Comparison of ENCODE assay signal across 8 cellular contexts in genomic region chr19:2167896-2168618, GRCh38. TPM values are rescaled to one million over a fixed set of nuclear protein-coding genes. Genes with fewer than 3 reads are reported as not detected.
A peak's percentile ranks its signal among the peaks of the same experiment; 100 is the strongest.
DNase-seq lines count a peak whose midpoint lies in the region; TF ChIP-seq lines count a peak whose summit lies in the region.

No MANE protein-coding gene starts in this region.

- H3K9me3 Mint-ChIP-seq in T-helper 1 cell treated with Interleukin-12 subunit alpha and Interleukin-12 subunit beta and Interleukin-4 antibody, amounts not matched to agents 30 μg/mL and 1 μg/mL, for 36 hours, result no peaks in the 10 kb centered on the region

- H3K4me3 ChIP-seq in Loucy (ENCODE audit: low read length, poor library complexity, severe bottlenecking) (peak overlapping the region; percentile 52), suprapubic skin (peak overlapping the region; percentile 34)

- no peak overlapping the region for H2AFZ ChIP-seq in Loucy (ENCODE audit: low read length)

- H3K4me2 ChIP-seq in Loucy (ENCODE audit: low read depth, low read length, poor library complexity, severe bottlenecking), result peak overlapping the region; percentile 98

- DNase-seq in T-helper 1 cell (no peak), suprapubic skin (ENCODE audit: low spot score in 2 of 2) (no peak), DMS79 treated with DMSO at 0.1 percent for 48 hours (lab: John Stamatoyannopoulos, UW) (no peak), NCI-H128 (lab: John Stamatoyannopoulos, UW; ENCODE audit: unreplicated experiment) (no peak)

- peaks cover 38% of the 10 kb centered on the region for H3K4me1 Mint-ChIP-seq in T-helper 1 cell treated with Interleukin-12 subunit alpha and Interleukin-12 subunit beta and Interleukin-4 antibody, amounts not matched to agents 30 μg/mL and 1 μg/mL, for 36 hours (ENCODE audit: low read depth)

- TF ChIP-seq EP300 in suprapubic skin (IDR thresholded peaks at IDR 0.05), result no peak

- H3K36me3 ChIP-seq in Loucy (ENCODE audit: insufficient read depth, low read length), result no peaks in the 10 kb centered on the region
- H3K36me3 ChIP-seq in suprapubic skin, result no peaks in the 10 kb centered on the region

- peak overlapping the region; percentile 76 for H3K27ac ChIP-seq in angular gyrus (ENCODE audit: low read depth, low read length)
- H3K27ac ChIP-seq in layer of hippocampus (ENCODE audit: low read depth, low read length), result peak overlapping the region; percentile 66
- peak overlapping the region; percentile 94 for H3K27ac ChIP-seq in suprapubic skin

- no peaks in the 10 kb centered on the region for H3K9me3 ChIP-seq in Loucy (ENCODE audit: insufficient read depth, low read depth, low read length)
- H3K9me3 ChIP-seq in suprapubic skin, result no peaks in the 10 kb centered on the region

- TF ChIP-seq CTCF in Loucy (conservative IDR thresholded peaks at IDR 0.05; ENCODE audit: low read length) (no peak), suprapubic skin (IDR thresholded peaks at IDR 0.05) (no peak)

- H3K27me3 ChIP-seq in Loucy (ENCODE audit: insufficient read depth, low read length, poor library complexity, severe bottlenecking) (no peaks in the 10 kb centered on the region), layer of hippocampus (ENCODE audit: control insufficient read depth, insufficient read depth, low read length) (no peaks in the 10 kb centered on the region), suprapubic skin (no peaks in the 10 kb centered on the region)

- H3K36me3 Mint-ChIP-seq in T-helper 1 cell treated with Interleukin-12 subunit alpha and Interleukin-12 subunit beta and Interleukin-4 antibody, amounts not matched to agents 30 μg/mL and 1 μg/mL, for 36 hours (ENCODE audit: low read depth), result no peaks in the 10 kb centered on the region

- H3K9me2 ChIP-seq in Loucy (replicated peaks; ENCODE audit: low read depth, low read length), result no peaks in the 10 kb centered on the region

- no peaks in the 10 kb centered on the region for H3K27me3 Mint-ChIP-seq in T-helper 1 cell treated with Interleukin-12 subunit alpha and Interleukin-12 subunit beta and Interleukin-4 antibody, amounts not matched to agents 30 μg/mL and 1 μg/mL, for 36 hours (ENCODE audit: low read depth)

- no peaks in the 10 kb centered on the region for H3F3A ChIP-seq in Loucy (ENCODE audit: low read depth)

- peaks cover 90% of the 10 kb centered on the region for H3K79me2 ChIP-seq in Loucy (ENCODE audit: insufficient read depth, low read length)

- H3K4me1 ChIP-seq in Loucy (ENCODE audit: insufficient read depth, low read length, poor library complexity, severe bottlenecking), result peaks cover 43% of the 10 kb centered on the region
- peaks cover 73% of the 10 kb centered on the region for H3K4me1 ChIP-seq in suprapubic skin

- H3K9ac ChIP-seq in Loucy (ENCODE audit: low read depth, low read length, poor library complexity, severe bottlenecking), result peak overlapping the region; percentile 40

- peak overlapping the region; percentile 80 for H3K27ac Mint-ChIP-seq in T-helper 1 cell treated with Interleukin-12 subunit alpha and Interleukin-12 subunit beta and Interleukin-4 antibody, amounts not matched to agents 30 μg/mL and 1 μg/mL, for 36 hours

- peaks cover 78% of the 10 kb centered on the region for H4K20me1 ChIP-seq in Loucy (ENCODE audit: insufficient read depth, low read length, poor library complexity, severe bottlenecking)

- WGBS in suprapubic skin, result 25% methylated on average over 14 of the region's 16 CpGs

- H3K4me3 Mint-ChIP-seq in T-helper 1 cell treated with Interleukin-12 subunit alpha and Interleukin-12 subunit beta and Interleukin-4 antibody, amounts not matched to agents 30 μg/mL and 1 μg/mL, for 36 hours, result peak overlapping the region; percentile 55

- no peak for TF ChIP-seq POLR2A in suprapubic skin (IDR thresholded peaks at IDR 0.05)

RNA-seq across cellular contexts. Expression of gene DOT1L, which starts 4.3 kb away (rescaled TPM):
- 10 to 100 TPM; 21.6 to 36.8 (median 25.7) TPM for total RNA-seq in suprapubic skin

RNA-seq across cellular contexts. Expression of gene AP3D1, which starts 16.7 kb away (rescaled TPM):
- total RNA-seq in suprapubic skin, result 10 to 100 TPM; 65.4 to 99.4 (median 85.4) TPM
